16 cellular contexts compared by ENCODE assay signal in genomic region chr21:38771536-38771935, GRCh38.
"Had no signal": no experiment of that assay in that cellular context is flagged by ENCODE, and none has a peak within 500 bp of the region (broad histone marks: within the 10 kb centered on the region; RNA-seq: fewer than 3 reads in every experiment).

No MANE protein-coding gene starts in this region.

- H3K36me3 ChIP-seq: ascending aorta, cardiac muscle cell, transverse colon had no signal

- FAIRE-seq: colon, endometrium had no signal

- H3K9me3 Mint-ChIP-seq: activated naive CD4-positive, alpha-beta T cell treated with anti-CD3 and anti-CD28 coated beads for 36 hours; activated naive CD8-positive, alpha-beta T cell treated with anti-CD3 and anti-CD28 coated beads, Interleukin-2, amount 50 U/mL, for 24 hours; activated T-helper 17 cell treated with anti-CD3 and anti-CD28 coated beads, Interleukin-2, amount 50 U/mL, for 72 hours had no signal

- H3K27me3 ChIP-seq: ascending aorta, cardiac muscle cell, transverse colon had no signal

- ATAC-seq: activated CD4-positive, CD25-positive, alpha-beta regulatory T cell treated with anti-CD3 and anti-CD28 coated beads, Interleukin-2, amount 50 U/mL, for 24 hours; activated naive CD8-positive, alpha-beta T cell treated with anti-CD3 and anti-CD28 coated beads, Interleukin-2, amount 50 U/mL, for 24 hours; activated T-helper 17 cell treated with anti-CD3 and anti-CD28 coated beads, Interleukin-2, amount 50 U/mL, for 72 hours had no signal

- H3K4me3 ChIP-seq: ascending aorta, cardiac muscle cell, transverse colon had no signal

- H3K9me3 ChIP-seq: ascending aorta, transverse colon had no signal

- H3K4me3 Mint-ChIP-seq: activated naive CD4-positive, alpha-beta T cell treated with anti-CD3 and anti-CD28 coated beads for 36 hours; activated naive CD8-positive, alpha-beta T cell treated with anti-CD3 and anti-CD28 coated beads, Interleukin-2, amount 50 U/mL, for 24 hours; activated T-helper 17 cell treated with anti-CD3 and anti-CD28 coated beads, Interleukin-2, amount 50 U/mL, for 72 hours; nephron progenitor cell had no signal

- H3K27ac ChIP-seq: cardiac muscle cell had no signal

- DNase-seq: activated naive CD4-positive, alpha-beta T cell treated with anti-CD3 and anti-CD28 coated beads for 36 hours; activated naive CD8-positive, alpha-beta T cell treated with anti-CD3 and anti-CD28 coated beads, Interleukin-2, amount 50 U/mL, for 24 hours; activated T-cell treated with anti-CD3 and anti-CD28 coated beads for 4 hours; mesendoderm; nephron progenitor cell; occipital lobe; stimulated activated CD4-positive, alpha-beta T cell treated with anti-CD3 and anti-CD28 coated beads, Interleukin-4, amount 100 ng/mL, for 24 hours; stimulated activated naive CD4-positive, alpha-beta T cell; T1000; transverse colon had no signal

- H3K27ac Mint-ChIP-seq: activated naive CD4-positive, alpha-beta T cell treated with anti-CD3 and anti-CD28 coated beads for 36 hours; activated naive CD8-positive, alpha-beta T cell treated with anti-CD3 and anti-CD28 coated beads, Interleukin-2, amount 50 U/mL, for 24 hours; activated T-helper 17 cell treated with anti-CD3 and anti-CD28 coated beads, Interleukin-2, amount 50 U/mL, for 72 hours; nephron progenitor cell had no signal
